25 cellular contexts compared by ENCODE assay signal in genomic region chr7:97801108-97801507, GRCh38.
"Had no signal": no experiment of that assay in that cellular context is flagged by ENCODE, and none has a peak within 500 bp of the region (broad histone marks: within the 10 kb centered on the region; RNA-seq: fewer than 3 reads in every experiment).

No MANE protein-coding gene starts in this region.

- H3K4me3 ChIP-seq: breast epithelium, colonic mucosa, SJSA1 had no signal

- H3K9me3 Mint-ChIP-seq: activated naive CD4-positive, alpha-beta T cell treated with anti-CD3 and anti-CD28 coated beads, Interleukin-2, amount 50 U/mL, for 24 hours; activated T-cell treated with anti-CD3 and anti-CD28 coated beads, Interleukin-2, amount 50 U/mL, for 24 hours; activated T-helper 1 cell treated with anti-CD3 and anti-CD28 coated beads, Interleukin-12 subunit alpha, Interleukin-12 subunit beta, Interleukin-2, Interleukin-4 antibody, amounts not matched to agents 30 ng/mL and 10 ng/mL and 1 ng/mL, durations not matched to agents 14 hours and 24 hours and 36 hours had no signal

- H3K36me3 Mint-ChIP-seq: activated CD8-positive, alpha-beta memory T cell treated with anti-CD3 and anti-CD28 coated beads, Interleukin-2, amount 10 ng/mL, durations not matched to agents 7 days and 5 days; activated naive CD4-positive, alpha-beta T cell treated with anti-CD3 and anti-CD28 coated beads, Interleukin-2, amount 50 U/mL, for 24 hours; WTC11 had no signal

- ATAC-seq: activated CD8-positive, alpha-beta memory T cell treated with anti-CD3 and anti-CD28 coated beads, Interleukin-2, amount 10 ng/mL, durations not matched to agents 7 days and 5 days; T-helper 17 cell; WTC11 had no signal

- H3K27ac Mint-ChIP-seq: activated CD8-positive, alpha-beta memory T cell treated with anti-CD3 and anti-CD28 coated beads, Interleukin-2, amount 10 ng/mL, durations not matched to agents 7 days and 5 days; activated naive CD4-positive, alpha-beta T cell treated with anti-CD3 and anti-CD28 coated beads, Interleukin-2, amount 50 U/mL, for 24 hours; activated T-cell treated with anti-CD3 and anti-CD28 coated beads, Interleukin-2, amount 50 U/mL, for 24 hours; activated T-helper 1 cell treated with anti-CD3 and anti-CD28 coated beads, Interleukin-12 subunit alpha, Interleukin-12 subunit beta, Interleukin-2, Interleukin-4 antibody, amounts not matched to agents 30 ng/mL and 10 ng/mL and 1 ng/mL, durations not matched to agents 14 hours and 24 hours and 36 hours; T-helper 17 cell; WTC11 had no signal

- H3K36me3 ChIP-seq: breast epithelium, colonic mucosa, SJSA1 had no signal

- DNase-seq: activated CD4-positive, CD25-positive, alpha-beta regulatory T cell treated with anti-CD3 and anti-CD28 coated beads, Interleukin-2, amount 50 U/mL, for 72 hours; activated CD8-positive, alpha-beta memory T cell treated with anti-CD3 and anti-CD28 coated beads, Interleukin-2, amount 10 ng/mL, durations not matched to agents 7 days and 5 days; activated effector memory CD4-positive, alpha-beta T cell treated with Interleukin-2 at 50 U/mL for 16 hours; activated naive CD4-positive, alpha-beta T cell; activated T-cell treated with anti-CD3 and anti-CD28 coated beads, Interleukin-2, amount 50 U/mL, for 24 hours; aorta; caudate nucleus; colonic mucosa; dermis blood vessel endothelial cell; MM.1S; NCI-H146; NCI-H187 treated with DMSO at 0.1 percent for 48 hours; NCI-H2081 treated with DMSO at 0.1 percent for 48 hours; NCI-H446 treated with DMSO at 0.1 percent for 48 hours; NCI-H524 treated with DMSO at 0.1 percent for 48 hours; NCI-H774; NK-92 treated with Interleukin-12 subunit alpha and Interleukin-12 subunit beta, amount 100 ng/mL, for 24 hours; SHP77; T-helper 17 cell; T-helper 9 cell had no signal

- H3K9me3 ChIP-seq: breast epithelium, colonic mucosa, SJSA1 had no signal

- H3K4me1 Mint-ChIP-seq: activated CD8-positive, alpha-beta memory T cell treated with anti-CD3 and anti-CD28 coated beads, Interleukin-2, amount 10 ng/mL, durations not matched to agents 7 days and 5 days; activated naive CD4-positive, alpha-beta T cell treated with anti-CD3 and anti-CD28 coated beads, Interleukin-2, amount 50 U/mL, for 24 hours; T-helper 17 cell had no signal

- H3K27ac ChIP-seq: breast epithelium, colonic mucosa, SJSA1 had no signal

- H3K4me3 Mint-ChIP-seq: activated CD8-positive, alpha-beta memory T cell treated with anti-CD3 and anti-CD28 coated beads, Interleukin-2, amount 10 ng/mL, durations not matched to agents 7 days and 5 days; activated naive CD4-positive, alpha-beta T cell treated with anti-CD3 and anti-CD28 coated beads, Interleukin-2, amount 50 U/mL, for 24 hours; activated T-cell treated with anti-CD3 and anti-CD28 coated beads, Interleukin-2, amount 50 U/mL, for 24 hours; activated T-helper 1 cell treated with anti-CD3 and anti-CD28 coated beads, Interleukin-12 subunit alpha, Interleukin-12 subunit beta, Interleukin-2, Interleukin-4 antibody, amounts not matched to agents 30 ng/mL and 10 ng/mL and 1 ng/mL, durations not matched to agents 14 hours and 24 hours and 36 hours; T-helper 17 cell; WTC11 had no signal

- H3K4me1 ChIP-seq: breast epithelium, colonic mucosa, SJSA1 had no signal

- H3K27me3 ChIP-seq: breast epithelium, colonic mucosa, SJSA1 had no signal
